Comparison of ENCODE assay signal across 10 cellular contexts in the genomic region with DNA sequence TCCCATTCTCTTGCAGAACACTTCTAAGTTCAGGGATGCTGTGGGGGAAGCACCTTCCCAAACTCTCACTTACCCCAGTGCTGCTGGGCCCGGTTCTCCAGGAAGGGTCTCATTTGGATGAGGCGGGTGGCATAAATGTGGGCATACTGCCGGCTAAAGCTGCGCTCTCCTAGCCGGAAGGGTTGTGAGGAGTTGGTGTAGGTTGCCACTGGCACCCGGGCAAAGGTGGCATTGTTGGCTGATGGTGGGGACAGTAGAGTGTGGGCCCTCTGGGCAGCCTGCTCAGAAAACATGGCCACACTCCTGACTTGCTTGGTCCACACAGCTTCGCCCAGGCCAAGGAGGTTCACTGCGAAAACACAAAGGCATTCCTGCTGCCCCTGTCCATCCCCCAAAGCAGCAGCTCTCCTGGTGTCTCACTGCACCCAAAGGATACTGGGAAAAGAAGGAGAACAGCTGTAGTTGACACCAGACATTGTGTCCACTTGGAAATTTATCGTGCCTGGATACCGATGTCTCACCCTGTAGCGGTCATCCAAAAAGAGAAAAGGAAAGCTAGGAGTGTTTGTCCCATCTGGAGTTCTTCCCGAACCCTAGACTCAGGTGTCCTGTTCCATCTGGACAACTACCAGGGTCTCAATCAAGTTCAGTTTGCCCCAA. TPM values are rescaled to one million over a fixed set of nuclear protein-coding genes. Genes with fewer than 3 reads are reported as not detected.
DNase-seq lines count a peak whose midpoint lies in the region; ATAC-seq and TF ChIP-seq lines count a peak whose summit lies in the region.
"Had no signal": no experiment of that assay in that cellular context is flagged by ENCODE, and none has a peak within 500 bp of the region (broad histone marks: within the 10 kb centered on the region; RNA-seq: fewer than 3 reads in every experiment).

No MANE protein-coding gene starts in this region.

- H3K9ac ChIP-seq in BLaER1 = peak overlapping the region; percentile 83

- peak overlapping the region; percentile 94 for H3K27ac Mint-ChIP-seq in HFFc6
- H3K27ac Mint-ChIP-seq in activated naive CD8-positive, alpha-beta T cell treated with anti-CD3 and anti-CD28 coated beads for 36 hours = no peak overlapping the region
- H3K27ac Mint-ChIP-seq in natural killer cell = peak overlapping the region; percentile 76 to 84

- H3K4me1 ChIP-seq in BLaER1 (peaks cover 66% of the 10 kb centered on the region), mucosa of descending colon (ENCODE audit: low read depth) (peaks cover 8% of the 10 kb centered on the region)

- intact Hi-C loops in natural killer cell (cut with micrococcal nuclease) = no loop called here
- intact Hi-C loops in mucosa of descending colon (cut with DNase I, micrococcal nuclease) = no loop called here

- H3K4me3 ChIP-seq in BLaER1 (peak overlapping the region; percentile 89), mucosa of descending colon (no peak overlapping the region)

- H3K4me3 Mint-ChIP-seq in HFFc6 (peak overlapping the region; percentile 88), natural killer cell (no peak overlapping the region)
- peak overlapping the region; percentile 94 for H3K4me3 Mint-ChIP-seq in activated naive CD8-positive, alpha-beta T cell treated with anti-CD3 and anti-CD28 coated beads for 36 hours

- H3K9me3 ChIP-seq in BLaER1 = no peaks in the 10 kb centered on the region
- H3K9me3 ChIP-seq in mucosa of descending colon = no peaks in the 10 kb centered on the region
- H3K9me3 ChIP-seq: adrenal gland had no signal

- ATAC-seq in natural killer cell (no peak), GM21515 (IDR thresholded peaks at IDR 0.05; ENCODE audit: unreplicated experiment) (no peak), mucosa of descending colon (no peak), GM21786 (IDR thresholded peaks at IDR 0.05; ENCODE audit: unreplicated experiment) (no peak)

- H3K36me3 Mint-ChIP-seq in HFFc6 (ENCODE audit: low read depth) (peaks cover 27% of the 10 kb centered on the region), natural killer cell (no peaks in the 10 kb centered on the region)
- H3K36me3 Mint-ChIP-seq in activated naive CD8-positive, alpha-beta T cell treated with anti-CD3 and anti-CD28 coated beads for 36 hours = peaks cover 43% of the 10 kb centered on the region

- H3K4me2 ChIP-seq in BLaER1 = peak overlapping the region; percentile 97

- H3K27ac ChIP-seq in BLaER1 = peak overlapping the region; percentile 88

- H4K20me1 ChIP-seq in BLaER1 = peaks cover 27% of the 10 kb centered on the region

- H3K36me3 ChIP-seq in BLaER1 (peaks cover 51% of the 10 kb centered on the region), mucosa of descending colon (ENCODE audit: low read depth) (no peaks in the 10 kb centered on the region)

- TF ChIP-seq CTCF in HFFc6 (IDR thresholded peaks at IDR 0.05) (no peak), natural killer cell (IDR thresholded peaks at IDR 0.05) (no peak), mucosa of descending colon (IDR thresholded peaks at IDR 0.05) (no peak)

- DNase-seq in HFFc6 = no peak
- no peak for DNase-seq in activated naive CD8-positive, alpha-beta T cell treated with anti-CD3 and anti-CD28 coated beads for 36 hours
- no peak for DNase-seq in natural killer cell
- DNase-seq in RPMI8226 = no peak
- no peak for DNase-seq in mucosa of descending colon
- DNase-seq: NCI-H2029 treated with DMSO at 0.1 percent for 48 hours had no signal

- H3K27me3 Mint-ChIP-seq in HFFc6 (ENCODE audit: insufficient read depth) = peaks cover 3% of the 10 kb centered on the region
- no peaks in the 10 kb centered on the region for H3K27me3 Mint-ChIP-seq in activated naive CD8-positive, alpha-beta T cell treated with anti-CD3 and anti-CD28 coated beads for 36 hours
- no peaks in the 10 kb centered on the region for H3K27me3 Mint-ChIP-seq in natural killer cell (ENCODE audit: low read depth in 2 of 2)

- H3K27me3 ChIP-seq in BLaER1 = no peaks in the 10 kb centered on the region
- H3K27me3 ChIP-seq: adrenal gland had no signal

- H3K4me1 Mint-ChIP-seq in HFFc6 (ENCODE audit: low read depth) (peaks cover 45% of the 10 kb centered on the region), natural killer cell (peaks cover 17 to 37% of the 10 kb centered on the region in 2 donors)
- peaks cover 39% of the 10 kb centered on the region for H3K4me1 Mint-ChIP-seq in activated naive CD8-positive, alpha-beta T cell treated with anti-CD3 and anti-CD28 coated beads for 36 hours

- no peaks in the 10 kb centered on the region for H3K9me3 Mint-ChIP-seq in HFFc6
- no peaks in the 10 kb centered on the region for H3K9me3 Mint-ChIP-seq in activated naive CD8-positive, alpha-beta T cell treated with anti-CD3 and anti-CD28 coated beads for 36 hours
- H3K9me3 Mint-ChIP-seq in natural killer cell = no peaks in the 10 kb centered on the region

RNA-seq across cellular contexts. Expression of gene POLD2, which starts 1.5 kb away (rescaled TPM):
- 100 to 1,000 TPM; 154 to 210 (median 183) TPM for total RNA-seq in HFFc6 (2021; fragmentation: NEBNext Ultra II Directional; extraction: Animal tissue kit (Norgen Biotek cat#: 25700))
- 100 to 1,000 TPM; 287 to 296 TPM for total RNA-seq in activated naive CD8-positive, alpha-beta T cell treated with anti-CD3 and anti-CD28 coated beads for 36 hours
- total RNA-seq in natural killer cell (10 to 100 TPM; 30.1 to 38.3 (median 38.1) TPM), mucosa of descending colon (10 to 100 TPM; 51.5 to 57.0 (median 52.0) TPM)

RNA-seq across cellular contexts. Expression of gene AEBP1, which starts 17.7 kb away (rescaled TPM):
- 10 to 100 TPM; 69.7 to 83.2 (median 76.4) TPM for total RNA-seq in HFFc6 (2021; fragmentation: NEBNext Ultra II Directional; extraction: Animal tissue kit (Norgen Biotek cat#: 25700))
- 10 to 100 TPM; 32.6 to 38.3 TPM for total RNA-seq in activated naive CD8-positive, alpha-beta T cell treated with anti-CD3 and anti-CD28 coated beads for 36 hours
- 1 to 10 TPM; 3.3 to 9.0 (median 6.4) TPM for total RNA-seq in natural killer cell
- 100 to 1,000 TPM in 1 of 3 donors, 10 to 100 TPM in 2; 14.1 to 130 (median 42.2) TPM for total RNA-seq in mucosa of descending colon

RNA-seq across cellular contexts. Expression of gene MYL7, which starts 19.2 kb away (rescaled TPM):
- under 1 TPM in 4 of 6 experiments, not detected in 2; 0.30 to 0.64 (median 0.49) TPM for total RNA-seq in HFFc6 (2021; fragmentation: NEBNext Ultra II Directional; extraction: Animal tissue kit (Norgen Biotek cat#: 25700))
- total RNA-seq in activated naive CD8-positive, alpha-beta T cell treated with anti-CD3 and anti-CD28 coated beads for 36 hours = not detected
- not detected for total RNA-seq in natural killer cell
- 1 to 10 TPM in 1 of 3 donors, not detected in 2; 2.0 TPM for total RNA-seq in mucosa of descending colon
- total RNA-seq: adrenal gland had no signal

RNA-seq across cellular contexts. Expression of gene POLM, which starts 39.6 kb away (rescaled TPM):
- 10 to 100 TPM; 11.4 to 14.3 (median 12.1) TPM for total RNA-seq in HFFc6 (2021; fragmentation: NEBNext Ultra II Directional; extraction: Animal tissue kit (Norgen Biotek cat#: 25700))
- total RNA-seq in activated naive CD8-positive, alpha-beta T cell treated with anti-CD3 and anti-CD28 coated beads for 36 hours = 10 to 100 TPM; 32.5 to 35.2 TPM
- total RNA-seq in natural killer cell (10 to 100 TPM; 41.7 to 74.1 (median 50.9) TPM), mucosa of descending colon (10 to 100 TPM; 27.0 to 33.7 (median 28.1) TPM)

RNA-seq across cellular contexts. Expression of gene PGAM2, which starts 56.5 kb away (rescaled TPM):
- under 1 TPM in 4 of 6 experiments, not detected in 2; 0.26 to 0.51 (median 0.35) TPM for total RNA-seq in HFFc6 (2021; fragmentation: NEBNext Ultra II Directional; extraction: Animal tissue kit (Norgen Biotek cat#: 25700))
- under 1 TPM; 0.34 to 0.43 TPM for total RNA-seq in activated naive CD8-positive, alpha-beta T cell treated with anti-CD3 and anti-CD28 coated beads for 36 hours
- total RNA-seq in natural killer cell (1 to 10 TPM; 1.0 to 1.9 (median 1.5) TPM), mucosa of descending colon (1 to 10 TPM in 1 of 3 donors, under 1 TPM in 2; 0.84 to 1.4 (median 0.96) TPM)
